1 cellular context compared by ENCODE assay signal in the genomic region with DNA sequence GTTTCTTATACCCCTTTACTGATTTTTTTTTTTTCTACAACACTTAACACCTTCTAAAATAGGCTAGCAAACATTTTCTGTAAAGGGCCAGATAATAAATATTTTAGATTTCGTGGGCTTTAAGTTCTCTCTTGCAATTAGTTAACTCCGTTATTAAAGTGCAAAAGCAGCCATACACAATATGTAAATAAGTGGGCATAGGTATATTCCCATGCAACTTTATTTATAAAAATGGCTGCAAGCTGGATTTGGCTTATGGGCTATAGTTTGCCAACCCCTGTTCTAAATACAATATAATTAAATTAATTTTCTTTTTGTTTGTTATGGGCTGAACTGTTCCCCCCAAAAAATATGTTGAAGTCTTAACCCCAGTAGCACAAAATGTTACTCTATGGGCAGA.
TF ChIP-seq lines count a peak whose summit lies in the region.

No MANE protein-coding gene starts in this region.

TF ChIP-seq in HepG2, 621 proteins besides CTCF, POLR2A, EP300 and RAD21:
- TF ChIP-seq ZNF224 (CRISPR knock-in tag; IDR thresholded peaks at IDR 0.05): no peak
- TF ChIP-seq ZNF460 (CRISPR knock-in tag; IDR thresholded peaks at IDR 0.05; ENCODE audit: borderline replicate concordance): no peak
- TF ChIP-seq ZNF121 (CRISPR knock-in tag; IDR thresholded peaks at IDR 0.05): no peak
- TF ChIP-seq, protein P1, sequence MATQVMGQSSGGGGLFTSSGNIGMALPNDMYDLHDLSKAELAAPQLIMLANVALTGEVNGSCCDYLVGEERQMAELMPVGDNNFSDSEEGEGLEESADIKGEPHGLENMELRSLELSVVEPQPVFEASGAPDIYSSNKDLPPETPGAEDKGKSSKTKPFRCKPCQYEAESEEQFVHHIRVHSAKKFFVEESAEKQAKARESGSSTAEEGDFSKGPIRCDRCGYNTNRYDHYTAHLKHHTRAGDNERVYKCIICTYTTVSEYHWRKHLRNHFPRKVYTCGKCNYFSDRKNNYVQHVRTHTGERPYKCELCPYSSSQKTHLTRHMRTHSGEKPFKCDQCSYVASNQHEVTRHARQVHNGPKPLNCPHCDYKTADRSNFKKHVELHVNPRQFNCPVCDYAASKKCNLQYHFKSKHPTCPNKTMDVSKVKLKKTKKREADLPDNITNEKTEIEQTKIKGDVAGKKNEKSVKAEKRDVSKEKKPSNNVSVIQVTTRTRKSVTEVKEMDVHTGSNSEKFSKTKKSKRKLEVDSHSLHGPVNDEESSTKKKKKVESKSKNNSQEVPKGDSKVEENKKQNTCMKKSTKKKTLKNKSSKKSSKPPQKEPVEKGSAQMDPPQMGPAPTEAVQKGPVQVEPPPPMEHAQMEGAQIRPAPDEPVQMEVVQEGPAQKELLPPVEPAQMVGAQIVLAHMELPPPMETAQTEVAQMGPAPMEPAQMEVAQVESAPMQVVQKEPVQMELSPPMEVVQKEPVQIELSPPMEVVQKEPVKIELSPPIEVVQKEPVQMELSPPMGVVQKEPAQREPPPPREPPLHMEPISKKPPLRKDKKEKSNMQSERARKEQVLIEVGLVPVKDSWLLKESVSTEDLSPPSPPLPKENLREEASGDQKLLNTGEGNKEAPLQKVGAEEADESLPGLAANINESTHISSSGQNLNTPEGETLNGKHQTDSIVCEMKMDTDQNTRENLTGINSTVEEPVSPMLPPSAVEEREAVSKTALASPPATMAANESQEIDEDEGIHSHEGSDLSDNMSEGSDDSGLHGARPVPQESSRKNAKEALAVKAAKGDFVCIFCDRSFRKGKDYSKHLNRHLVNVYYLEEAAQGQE (IDR thresholded peaks at IDR 0.05; ENCODE audit: borderline replicate concordance in 1 of 2, low read depth in 1 of 2, low read length in 2 of 2): no peak
- no peak for TF ChIP-seq SKI (IDR thresholded peaks at IDR 0.05; ENCODE audit: partially characterized antibody)
- no peak for TF ChIP-seq KLF11 (CRISPR knock-in tag; IDR thresholded peaks at IDR 0.05)
- TF ChIP-seq JARID2 (CRISPR knock-in tag; IDR thresholded peaks at IDR 0.05; ENCODE audit: insufficient replicate concordance): no peak
- no peak for TF ChIP-seq ZNF331 (CRISPR knock-in tag; IDR thresholded peaks at IDR 0.05)
- TF ChIP-seq, protein P2, sequence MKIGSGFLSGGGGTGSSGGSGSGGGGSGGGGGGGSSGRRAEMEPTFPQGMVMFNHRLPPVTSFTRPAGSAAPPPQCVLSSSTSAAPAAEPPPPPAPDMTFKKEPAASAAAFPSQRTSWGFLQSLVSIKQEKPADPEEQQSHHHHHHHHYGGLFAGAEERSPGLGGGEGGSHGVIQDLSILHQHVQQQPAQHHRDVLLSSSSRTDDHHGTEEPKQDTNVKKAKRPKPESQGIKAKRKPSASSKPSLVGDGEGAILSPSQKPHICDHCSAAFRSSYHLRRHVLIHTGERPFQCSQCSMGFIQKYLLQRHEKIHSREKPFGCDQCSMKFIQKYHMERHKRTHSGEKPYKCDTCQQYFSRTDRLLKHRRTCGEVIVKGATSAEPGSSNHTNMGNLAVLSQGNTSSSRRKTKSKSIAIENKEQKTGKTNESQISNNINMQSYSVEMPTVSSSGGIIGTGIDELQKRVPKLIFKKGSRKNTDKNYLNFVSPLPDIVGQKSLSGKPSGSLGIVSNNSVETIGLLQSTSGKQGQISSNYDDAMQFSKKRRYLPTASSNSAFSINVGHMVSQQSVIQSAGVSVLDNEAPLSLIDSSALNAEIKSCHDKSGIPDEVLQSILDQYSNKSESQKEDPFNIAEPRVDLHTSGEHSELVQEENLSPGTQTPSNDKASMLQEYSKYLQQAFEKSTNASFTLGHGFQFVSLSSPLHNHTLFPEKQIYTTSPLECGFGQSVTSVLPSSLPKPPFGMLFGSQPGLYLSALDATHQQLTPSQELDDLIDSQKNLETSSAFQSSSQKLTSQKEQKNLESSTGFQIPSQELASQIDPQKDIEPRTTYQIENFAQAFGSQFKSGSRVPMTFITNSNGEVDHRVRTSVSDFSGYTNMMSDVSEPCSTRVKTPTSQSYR (CRISPR knock-in tag; IDR thresholded peaks at IDR 0.05; ENCODE audit: borderline replicate concordance): no peak
- TF ChIP-seq, protein P3, sequence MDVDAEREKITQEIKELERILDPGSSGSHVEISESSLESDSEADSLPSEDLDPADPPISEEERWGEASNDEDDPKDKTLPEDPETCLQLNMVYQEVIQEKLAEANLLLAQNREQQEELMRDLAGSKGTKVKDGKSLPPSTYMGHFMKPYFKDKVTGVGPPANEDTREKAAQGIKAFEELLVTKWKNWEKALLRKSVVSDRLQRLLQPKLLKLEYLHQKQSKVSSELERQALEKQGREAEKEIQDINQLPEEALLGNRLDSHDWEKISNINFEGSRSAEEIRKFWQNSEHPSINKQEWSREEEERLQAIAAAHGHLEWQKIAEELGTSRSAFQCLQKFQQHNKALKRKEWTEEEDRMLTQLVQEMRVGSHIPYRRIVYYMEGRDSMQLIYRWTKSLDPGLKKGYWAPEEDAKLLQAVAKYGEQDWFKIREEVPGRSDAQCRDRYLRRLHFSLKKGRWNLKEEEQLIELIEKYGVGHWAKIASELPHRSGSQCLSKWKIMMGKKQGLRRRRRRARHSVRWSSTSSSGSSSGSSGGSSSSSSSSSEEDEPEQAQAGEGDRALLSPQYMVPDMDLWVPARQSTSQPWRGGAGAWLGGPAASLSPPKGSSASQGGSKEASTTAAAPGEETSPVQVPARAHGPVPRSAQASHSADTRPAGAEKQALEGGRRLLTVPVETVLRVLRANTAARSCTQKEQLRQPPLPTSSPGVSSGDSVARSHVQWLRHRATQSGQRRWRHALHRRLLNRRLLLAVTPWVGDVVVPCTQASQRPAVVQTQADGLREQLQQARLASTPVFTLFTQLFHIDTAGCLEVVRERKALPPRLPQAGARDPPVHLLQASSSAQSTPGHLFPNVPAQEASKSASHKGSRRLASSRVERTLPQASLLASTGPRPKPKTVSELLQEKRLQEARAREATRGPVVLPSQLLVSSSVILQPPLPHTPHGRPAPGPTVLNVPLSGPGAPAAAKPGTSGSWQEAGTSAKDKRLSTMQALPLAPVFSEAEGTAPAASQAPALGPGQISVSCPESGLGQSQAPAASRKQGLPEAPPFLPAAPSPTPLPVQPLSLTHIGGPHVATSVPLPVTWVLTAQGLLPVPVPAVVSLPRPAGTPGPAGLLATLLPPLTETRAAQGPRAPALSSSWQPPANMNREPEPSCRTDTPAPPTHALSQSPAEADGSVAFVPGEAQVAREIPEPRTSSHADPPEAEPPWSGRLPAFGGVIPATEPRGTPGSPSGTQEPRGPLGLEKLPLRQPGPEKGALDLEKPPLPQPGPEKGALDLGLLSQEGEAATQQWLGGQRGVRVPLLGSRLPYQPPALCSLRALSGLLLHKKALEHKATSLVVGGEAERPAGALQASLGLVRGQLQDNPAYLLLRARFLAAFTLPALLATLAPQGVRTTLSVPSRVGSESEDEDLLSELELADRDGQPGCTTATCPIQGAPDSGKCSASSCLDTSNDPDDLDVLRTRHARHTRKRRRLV (CRISPR knock-in tag; IDR thresholded peaks at IDR 0.05): no peak
- TF ChIP-seq SMAD1 (CRISPR knock-in tag; IDR thresholded peaks at IDR 0.05; ENCODE audit: borderline replicate concordance, low read depth): no peak
- TF ChIP-seq ZNF317 (CRISPR knock-in tag; IDR thresholded peaks at IDR 0.05): no peak
- no peak for TF ChIP-seq TBP (CRISPR knock-in tag; IDR thresholded peaks at IDR 0.05)
- TF ChIP-seq, protein P4, sequence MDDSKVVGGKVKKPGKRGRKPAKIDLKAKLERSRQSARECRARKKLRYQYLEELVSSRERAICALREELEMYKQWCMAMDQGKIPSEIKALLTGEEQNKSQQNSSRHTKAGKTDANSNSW (CRISPR knock-in tag; IDR thresholded peaks at IDR 0.05; ENCODE audit: borderline replicate concordance): no peak
- TF ChIP-seq ZNF644 (CRISPR knock-in tag; IDR thresholded peaks at IDR 0.05; ENCODE audit: low read depth): no peak
- TF ChIP-seq ZNF724P (CRISPR knock-in tag; IDR thresholded peaks at IDR 0.05; ENCODE audit: borderline replicate concordance): no peak
- no peak for TF ChIP-seq MLLT10 (CRISPR knock-in tag; IDR thresholded peaks at IDR 0.05)
- TF ChIP-seq MATR3 (CRISPR knock-in tag; IDR thresholded peaks at IDR 0.05): no peak
- no peak for TF ChIP-seq HOXA5 (CRISPR knock-in tag; IDR thresholded peaks at IDR 0.05)
